16 cellular contexts compared by ENCODE assay signal in genomic region chr3:20100106-20100605, GRCh38. TPM values are rescaled to one million over a fixed set of nuclear protein-coding genes. Genes with fewer than 3 reads are reported as not detected.
DNase-seq lines count a peak whose midpoint lies in the region; ATAC-seq and TF ChIP-seq lines count a peak whose summit lies in the region.
"Had no signal": no experiment of that assay in that cellular context is flagged by ENCODE, and none has a peak within 500 bp of the region (broad histone marks: within the 10 kb centered on the region; RNA-seq: fewer than 3 reads in every experiment).

No MANE protein-coding gene starts in this region.

- peaks cover 37 to 75% (median 65%) of the 10 kb centered on the region in 4 donors for H3K4me1 Mint-ChIP-seq in CD4-positive, CD25-positive, alpha-beta regulatory T cell
- peaks cover 43% of the 10 kb centered on the region for H3K4me1 Mint-ChIP-seq in central memory CD8-positive, alpha-beta T cell
- H3K4me1 Mint-ChIP-seq in osteocyte (ENCODE audit: unreplicated experiment), result peaks cover 41% of the 10 kb centered on the region

- H3K9me3 Mint-ChIP-seq in CD4-positive, CD25-positive, alpha-beta regulatory T cell, result no peaks in the 10 kb centered on the region
- no peaks in the 10 kb centered on the region for H3K9me3 Mint-ChIP-seq in central memory CD8-positive, alpha-beta T cell
- H3K9me3 Mint-ChIP-seq in osteocyte (ENCODE audit: unreplicated experiment), result no peaks in the 10 kb centered on the region
- H3K9me3 Mint-ChIP-seq: activated T-cell treated with anti-CD3 and anti-CD28 coated beads, Interleukin-2, amount 50 U/mL, for 4 hours had no signal

- peaks cover 41% of the 10 kb centered on the region for H3K36me3 Mint-ChIP-seq in CD4-positive, CD25-positive, alpha-beta regulatory T cell
- H3K36me3 Mint-ChIP-seq in central memory CD8-positive, alpha-beta T cell (ENCODE audit: insufficient read depth), result peaks cover 10% of the 10 kb centered on the region
- H3K36me3 Mint-ChIP-seq in osteocyte (ENCODE audit: unreplicated experiment), result no peaks in the 10 kb centered on the region

- H3K27me3 ChIP-seq in CD4-positive, CD25-positive, alpha-beta regulatory T cell (ENCODE audit: control insufficient read depth, insufficient read depth, low read length), result no peaks in the 10 kb centered on the region
- H3K27me3 ChIP-seq: right lobe of liver had no signal

- no peaks in the 10 kb centered on the region for H3K27me3 Mint-ChIP-seq in CD4-positive, CD25-positive, alpha-beta regulatory T cell
- no peaks in the 10 kb centered on the region for H3K27me3 Mint-ChIP-seq in central memory CD8-positive, alpha-beta T cell
- H3K27me3 Mint-ChIP-seq in osteocyte (ENCODE audit: unreplicated experiment), result no peaks in the 10 kb centered on the region

- no peak for TF ChIP-seq CTCF in osteocyte (IDR thresholded peaks at IDR 0.05)

- H3K27ac ChIP-seq in CD4-positive, CD25-positive, alpha-beta regulatory T cell (ENCODE audit: insufficient read depth, low read length, poor library complexity, severe bottlenecking), result peak overlapping the region; percentile 53
- H3K27ac ChIP-seq: right lobe of liver had no signal

- peak overlapping the region; percentile 38 to 83 (median 63) for H3K4me3 Mint-ChIP-seq in CD4-positive, CD25-positive, alpha-beta regulatory T cell
- no peak overlapping the region for H3K4me3 Mint-ChIP-seq in central memory CD8-positive, alpha-beta T cell
- no peak overlapping the region for H3K4me3 Mint-ChIP-seq in osteocyte (ENCODE audit: unreplicated experiment)
- H3K4me3 Mint-ChIP-seq: activated T-cell treated with anti-CD3 and anti-CD28 coated beads, Interleukin-2, amount 50 U/mL, for 4 hours had no signal

- peak overlapping the region; percentile 61 for H3K4me3 ChIP-seq in CD4-positive, CD25-positive, alpha-beta regulatory T cell (ENCODE audit: low read depth, low read length)
- H3K4me3 ChIP-seq: GM12878, right lobe of liver had no signal

- no peaks in the 10 kb centered on the region for H3K9me3 ChIP-seq in CD4-positive, CD25-positive, alpha-beta regulatory T cell (ENCODE audit: control insufficient read depth in 2 of 2, low read length in 2 of 2)
- H3K9me3 ChIP-seq: right lobe of liver had no signal

- H3K4me1 ChIP-seq in CD4-positive, CD25-positive, alpha-beta regulatory T cell (ENCODE audit: control insufficient read depth, insufficient read depth, low read length, poor library complexity, severe bottlenecking), result peaks cover 59% of the 10 kb centered on the region

- DNase-seq in CD4-positive, CD25-positive, alpha-beta regulatory T cell, result peak in 1 of 3 donors; percentile 82
- DNase-seq in OCI-M1 (lab: John Stamatoyannopoulos, UW), result peak; percentile 17
- DNase-seq in central memory CD8-positive, alpha-beta T cell (ENCODE audit: low spot score in 2 of 2), result no peak
- no peak for DNase-seq in osteocyte (ENCODE audit: extremely low spot score, unreplicated experiment)
- no peak for DNase-seq in NCI-H82 treated with DMSO at 0.1 percent for 48 hours (lab: John Stamatoyannopoulos, UW; ENCODE audit: unreplicated experiment)
- DNase-seq in NCI-H1417 (lab: John Stamatoyannopoulos, UW), result no peak
- DNase-seq: activated T-cell treated with anti-CD3 and anti-CD28 coated beads, Interleukin-2, amount 50 U/mL, for 4 hours; GDM1; IMR-90; NCI-H1930; NCI-H446 treated with DMSO at 0.1 percent for 48 hours; right lobe of liver; SHP77 had no signal

- ATAC-seq in CD4-positive, CD25-positive, alpha-beta regulatory T cell (ENCODE audit: low read depth in 2 of 2), result no peak
- ATAC-seq in central memory CD8-positive, alpha-beta T cell (replicated peaks; ENCODE audit: extremely low read depth, poor library complexity, severe bottlenecking), result no peak
- no peak for ATAC-seq in HG03460 (IDR thresholded peaks at IDR 0.05; ENCODE audit: unreplicated experiment)
- ATAC-seq: activated CD4-positive, CD25-positive, alpha-beta regulatory T cell treated with anti-CD3 and anti-CD28 coated beads, Interleukin-2, amount 50 U/mL, for 24 hours; activated T-cell treated with anti-CD3 and anti-CD28 coated beads, Interleukin-2, amount 50 U/mL, for 4 hours; GM12878; right lobe of liver had no signal

- peaks cover 41% of the 10 kb centered on the region for H3K36me3 ChIP-seq in CD4-positive, CD25-positive, alpha-beta regulatory T cell (ENCODE audit: control insufficient read depth, insufficient read depth, low read length)
- H3K36me3 ChIP-seq: right lobe of liver had no signal

- peak overlapping the region; percentile 81 to 91 (median 89) for H3K27ac Mint-ChIP-seq in CD4-positive, CD25-positive, alpha-beta regulatory T cell
- H3K27ac Mint-ChIP-seq in central memory CD8-positive, alpha-beta T cell (ENCODE audit: low read depth), result peak overlapping the region; percentile 84
- H3K27ac Mint-ChIP-seq in osteocyte (ENCODE audit: unreplicated experiment), result peak overlapping the region; percentile 3

RNA-seq across cellular contexts. Expression of gene KAT2B, which starts 59.9 kb away (rescaled TPM):
- 185 TPM for total RNA-seq in CD4-positive, CD25-positive, alpha-beta regulatory T cell
- polyA plus RNA-seq in CD4-positive, CD25-positive, alpha-beta regulatory T cell, result 10 to 100 TPM in 1 of 4 donors, 1 to 10 TPM in 3; 5.7 to 11.0 (median 7.9) TPM
- 15.7 and 16.4 TPM in 2 replicates for total RNA-seq in osteocyte

Comparison
In these comparisons a context has a peak if more than half of its experiments do, and no peak if none do; other contexts are left out.
1. H3K27ac Mint-ChIP-seq: peak in every context shown above with its lines; median percentile 89 in CD4-positive, CD25-positive, alpha-beta regulatory T cell; 84 in central memory CD8-positive, alpha-beta T cell; 3 in osteocyte.
2. H3K4me3 Mint-ChIP-seq: peak in CD4-positive, CD25-positive, alpha-beta regulatory T cell (4 of 4); none in central memory CD8-positive, alpha-beta T cell (single experiment) and osteocyte (single experiment).
3. RNA of gene KAT2B, which starts 59.9 kb away (total RNA-seq): 185 TPM in CD4-positive, CD25-positive, alpha-beta regulatory T cell (single experiment); 15.7 to 16.4 TPM in osteocyte; every median in the first group is over 10 times any median in the second.